In the genomic region with DNA sequence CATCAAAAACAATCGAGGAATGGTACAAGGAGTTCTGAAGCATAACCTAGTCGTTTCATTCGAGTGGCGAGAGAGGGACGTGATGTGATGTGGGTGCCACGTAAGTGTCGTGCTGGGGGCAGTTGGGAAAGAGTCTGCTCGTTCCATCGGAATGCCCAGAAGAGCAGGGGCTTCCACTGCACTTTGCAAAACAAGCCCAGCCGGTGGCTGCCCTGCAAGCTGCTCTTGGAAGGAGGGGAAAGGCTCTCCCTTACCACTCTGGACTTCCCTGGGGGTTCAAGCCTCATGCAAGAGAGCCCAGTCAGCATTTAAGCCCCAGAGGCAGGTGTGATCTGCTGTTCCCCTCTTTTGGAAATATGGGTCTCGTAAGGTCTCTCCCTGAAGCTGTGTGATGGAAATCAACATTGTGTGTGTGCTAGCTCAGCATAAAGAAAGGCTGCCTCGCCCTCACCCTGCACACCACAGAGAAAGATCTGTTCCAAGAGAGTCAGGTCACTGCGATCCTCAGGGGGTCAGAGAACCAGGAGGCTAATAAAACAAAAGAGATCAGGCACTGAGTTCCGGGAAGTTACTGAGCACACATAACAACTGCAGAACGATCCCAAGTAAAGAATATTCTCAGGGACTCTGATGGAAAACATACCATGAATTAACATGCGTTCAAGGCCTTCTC, we compare ENCODE assay signal across 23 cellular contexts.
DNase-seq lines count a peak whose midpoint lies in the region; ATAC-seq and TF ChIP-seq lines count a peak whose summit lies in the region.
"Had no signal": no experiment of that assay in that cellular context is flagged by ENCODE, and none has a peak within 500 bp of the region (broad histone marks: within the 10 kb centered on the region; RNA-seq: fewer than 3 reads in every experiment).

No MANE protein-coding gene starts in this region.

- no peaks in the 10 kb centered on the region for H3K79me1 ChIP-seq in neuronal stem cell (ENCODE audit: low read depth, low read length)

- H2AK5ac ChIP-seq in neuronal stem cell (ENCODE audit: low read depth, low read length), result no peak overlapping the region

- H3K4me3 Mint-ChIP-seq in WTC11 (no peak overlapping the region; the same call in 1 of the 2 replicates), endodermal cell (no peak overlapping the region)
- H3K4me3 Mint-ChIP-seq: activated T-cell treated with anti-CD3 and anti-CD28 coated beads, Interleukin-2, amount 50 U/mL, for 72 hours; natural killer cell treated with Interleukin-12 subunit alpha and Interleukin-12 subunit beta and Interleukin-15 and Interleukin-18, amount 100 ng/mL, for 72 hours; T-helper 2 cell treated with Interferon-gamma antibody and Interleukin-4, amounts not matched to agents 5 μg/mL and 100 μg/mL, for 36 hours had no signal

- peak overlapping the region; percentile 50 for H2BK5ac ChIP-seq in neuronal stem cell (ENCODE audit: low read length)

- H3K4me1 Mint-ChIP-seq in WTC11, result peaks cover 55% of the 10 kb centered on the region
- peaks cover 13% of the 10 kb centered on the region for H3K4me1 Mint-ChIP-seq in endodermal cell

- H3K9me3 Mint-ChIP-seq in WTC11, result 0 out of 2 replicates have a peak, but pooled peaks cover 3% of the 10 kb centered on the region
- no peaks in the 10 kb centered on the region for H3K9me3 Mint-ChIP-seq in endodermal cell
- H3K9me3 Mint-ChIP-seq: activated T-cell treated with anti-CD3 and anti-CD28 coated beads, Interleukin-2, amount 50 U/mL, for 72 hours; natural killer cell treated with Interleukin-12 subunit alpha and Interleukin-12 subunit beta and Interleukin-15 and Interleukin-18, amount 100 ng/mL, for 72 hours; T-helper 2 cell treated with Interferon-gamma antibody and Interleukin-4, amounts not matched to agents 5 μg/mL and 100 μg/mL, for 36 hours had no signal

- H3K14ac ChIP-seq in neuronal stem cell (ENCODE audit: low read length), result no peak overlapping the region

- H3K4ac ChIP-seq in neuronal stem cell (ENCODE audit: low read length), result no peak overlapping the region

- no peak overlapping the region for H4K91ac ChIP-seq in neuronal stem cell (ENCODE audit: low read depth, low read length, poor library complexity)

- H3K27me3 Mint-ChIP-seq in WTC11 (ENCODE audit: low read depth), result no peaks in the 10 kb centered on the region
- no peaks in the 10 kb centered on the region for H3K27me3 Mint-ChIP-seq in endodermal cell (ENCODE audit: insufficient read depth)

- H2BK120ac ChIP-seq in neuronal stem cell (ENCODE audit: low read depth, low read length), result no peak overlapping the region

- H3K9ac ChIP-seq in endodermal cell (ENCODE audit: extremely low read depth, low read length, poor library complexity, severe bottlenecking), result no peak overlapping the region
- no peak overlapping the region for H3K9ac ChIP-seq in neuronal stem cell (ENCODE audit: low read depth, low read length, poor library complexity)

- H3K9me3 ChIP-seq in endodermal cell (ENCODE audit: control insufficient read depth, low read length), result no peaks in the 10 kb centered on the region
- H3K9me3 ChIP-seq in neuronal stem cell (replicated peaks in 1 of 2; ENCODE audit: control insufficient read depth in 2 of 2, insufficient read depth in 1 of 2, low read depth in 1 of 2, low read length in 2 of 2), result peaks cover 0 to 5% of the 10 kb centered on the region in 2 donors
- H3K9me3 ChIP-seq in Peyer's patch, result no peaks in the 10 kb centered on the region
- H3K9me3 ChIP-seq: prostate gland had no signal

- H3K36me3 ChIP-seq in endodermal cell (ENCODE audit: control insufficient read depth, insufficient read depth, low read length) (no peaks in the 10 kb centered on the region), neuronal stem cell (replicated peaks in 1 of 2; ENCODE audit: control insufficient read depth in 2 of 2, insufficient read depth in 2 of 2, low read length in 2 of 2) (no peaks in the 10 kb centered on the region), Peyer's patch (no peaks in the 10 kb centered on the region)
- H3K36me3 ChIP-seq: prostate gland had no signal

- no peak overlapping the region for H3K4me2 ChIP-seq in neuronal stem cell (ENCODE audit: insufficient read depth, low read length, poor library complexity, severe bottlenecking)

- H3K4me3 ChIP-seq in endodermal cell (ENCODE audit: low read length) (no peak overlapping the region), neuronal stem cell (ENCODE audit: low read length in 2 of 2) (no peak overlapping the region), Peyer's patch (no peak overlapping the region)
- H3K4me3 ChIP-seq: prostate gland had no signal

- DNase-seq in ELF-1 (ENCODE audit: low read depth, low spot score) (peak; percentile 60), WTC11 (ENCODE audit: low spot score) (no peak), endodermal cell (no peak), neuronal stem cell (ENCODE audit: low spot score) (no peak), GM19238 (ENCODE audit: insufficient read length, low spot score) (no peak), Peyer's patch (no peak), NCI-H2081 (lab: John Stamatoyannopoulos, UW) (no peak)
- DNase-seq in activated CD4-positive, alpha-beta T cell treated with anti-CD3 and anti-CD28 coated beads, Interleukin-2, amount 50 U/mL, for 4 hours, result no peak
- DNase-seq: activated CD4-positive, alpha-beta T cell treated with anti-CD3 and anti-CD28 coated beads for 48 hours; activated naive CD4-positive, alpha-beta T cell treated with anti-CD3 and anti-CD28 coated beads, Interleukin-2, amount 50 U/mL, for 16 hours; activated T-cell treated with anti-CD3 and anti-CD28 coated beads, Interleukin-2, amount 50 U/mL, for 72 hours; amygdala; GOT3; hippocampal formation; islet precursor cell; NCI-H1048; NCI-H187; NCI-H69; stimulated activated CD4-positive, alpha-beta T cell treated with anti-CD3 and anti-CD28 coated beads, Interleukin-2, amount 100 ng/mL, for 24 hours had no signal

- no peak overlapping the region for H4K8ac ChIP-seq in neuronal stem cell (ENCODE audit: low read depth, low read length)

- 75 to 83% methylated on average over 9 to 16 of the region's 16 CpGs for WGBS in endodermal cell (ENCODE audit: insufficient coverage in 1 of 2, insufficient read length in 1 of 2), 2 experiments
- WGBS in neuronal stem cell (ENCODE audit: extremely low coverage in 2 of 2, insufficient read length in 2 of 2, insufficient replicate concordance in 1 of 2), 2 donors, result no CpG with 5 or more reads among the region's 16 CpGs

- peak; percentile 63 for ATAC-seq in WTC11
- ATAC-seq: activated T-cell treated with anti-CD3 and anti-CD28 coated beads, Interleukin-2, amount 50 U/mL, for 72 hours; natural killer cell treated with Interleukin-12 subunit alpha and Interleukin-12 subunit beta and Interleukin-15 and Interleukin-18, amount 100 ng/mL, for 72 hours; Right ventricle myocardium inferior had no signal

- H3K27me3 ChIP-seq in endodermal cell (ENCODE audit: control insufficient read depth, insufficient read depth, low read length, poor library complexity, severe bottlenecking) (no peaks in the 10 kb centered on the region), neuronal stem cell (ENCODE audit: control insufficient read depth in 3 of 3, insufficient read depth in 3 of 3, low read depth in 1 of 3, low read length in 3 of 3) (no peaks in the 10 kb centered on the region), Peyer's patch (no peaks in the 10 kb centered on the region)

- H3K23ac ChIP-seq in neuronal stem cell (ENCODE audit: low read depth, low read length, poor library complexity), result no peak overlapping the region

- H3K27ac Mint-ChIP-seq in WTC11 (peak overlapping the region; percentile 77), endodermal cell (no peak overlapping the region)
- H3K27ac Mint-ChIP-seq: activated T-cell treated with anti-CD3 and anti-CD28 coated beads, Interleukin-2, amount 50 U/mL, for 72 hours; natural killer cell treated with Interleukin-12 subunit alpha and Interleukin-12 subunit beta and Interleukin-15 and Interleukin-18, amount 100 ng/mL, for 72 hours; T-helper 2 cell treated with Interferon-gamma antibody and Interleukin-4, amounts not matched to agents 5 μg/mL and 100 μg/mL, for 36 hours had no signal

- CTCF ChIA-PET in WTC11 (lab: Charles Lee), result interaction anchor here (1.0 to 1.9 kb wide), 2 partner anchors 241 to 328 kb away, joined by 4 read pairs; no protein-coding TSS in a partner anchor

- peak overlapping the region; percentile 71 for H2AFZ ChIP-seq in neuronal stem cell (ENCODE audit: low read length)

- no peak overlapping the region for H2BK15ac ChIP-seq in neuronal stem cell (ENCODE audit: low read length)

- TF ChIP-seq CTCF in WTC11 (IDR thresholded peaks at IDR 0.05), result no peak
- TF ChIP-seq CTCF in endodermal cell (conservative IDR thresholded peaks at IDR 0.05), result no peak
- TF ChIP-seq CTCF in Peyer's patch (IDR thresholded peaks at IDR 0.05), result no peak

- no peak for TF ChIP-seq POLR2A in Peyer's patch (IDR thresholded peaks at IDR 0.05)

- POLR2A ChIA-PET in WTC11 (lab: Charles Lee), result no interaction called here

- H2BK12ac ChIP-seq in neuronal stem cell (ENCODE audit: low read length), result no peak overlapping the region

- H3K36me3 Mint-ChIP-seq in WTC11 (no peaks in the 10 kb centered on the region), endodermal cell (ENCODE audit: low read depth) (no peaks in the 10 kb centered on the region)
- H3K36me3 Mint-ChIP-seq: natural killer cell treated with Interleukin-12 subunit alpha and Interleukin-12 subunit beta and Interleukin-15 and Interleukin-18, amount 100 ng/mL, for 72 hours had no signal

- H3K18ac ChIP-seq in neuronal stem cell (ENCODE audit: low read length), result peak overlapping the region; percentile 82

- peak overlapping the region; percentile 66 for H3K27ac ChIP-seq in endodermal cell (ENCODE audit: low read depth, low read length)
- peak overlapping the region; percentile 80 for H3K27ac ChIP-seq in neuronal stem cell (replicated peaks; ENCODE audit: low read length)
- H3K27ac ChIP-seq in Peyer's patch, result no peak overlapping the region
- H3K27ac ChIP-seq: prostate gland had no signal

- H3K4me1 ChIP-seq in endodermal cell (ENCODE audit: control insufficient read depth, insufficient read depth, low read length), result peaks cover 5% of the 10 kb centered on the region
- peaks cover 18 to 40% of the 10 kb centered on the region in 2 donors for H3K4me1 ChIP-seq in neuronal stem cell (ENCODE audit: control insufficient read depth in 2 of 2, insufficient read depth in 1 of 2, low read depth in 1 of 2, low read length in 2 of 2)
- no peaks in the 10 kb centered on the region for H3K4me1 ChIP-seq in Peyer's patch
- H3K4me1 ChIP-seq: prostate gland had no signal

TF ChIP-seq in WTC11, 78 proteins besides CTCF, POLR2A, EP300 and RAD21:
- no peak for TF ChIP-seq GABPB1 (CRISPR knock-in tag; IDR thresholded peaks at IDR 0.05)
- TF ChIP-seq, protein P1, sequence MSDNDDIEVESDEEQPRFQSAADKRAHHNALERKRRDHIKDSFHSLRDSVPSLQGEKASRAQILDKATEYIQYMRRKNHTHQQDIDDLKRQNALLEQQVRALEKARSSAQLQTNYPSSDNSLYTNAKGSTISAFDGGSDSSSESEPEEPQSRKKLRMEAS (CRISPR knock-in tag; IDR thresholded peaks at IDR 0.05), result peak; percentile 14; the same call in 1 of the 2 replicates

Comparison
In these comparisons a context has a peak if more than half of its experiments do, and no peak if none do; other contexts are left out.
1. H3K27ac ChIP-seq: peak in endodermal cell (single experiment) and neuronal stem cell (single experiment); none in Peyer's patch (0 of 4).